ENCODE assay signal across 14 cellular contexts in the genomic region with DNA sequence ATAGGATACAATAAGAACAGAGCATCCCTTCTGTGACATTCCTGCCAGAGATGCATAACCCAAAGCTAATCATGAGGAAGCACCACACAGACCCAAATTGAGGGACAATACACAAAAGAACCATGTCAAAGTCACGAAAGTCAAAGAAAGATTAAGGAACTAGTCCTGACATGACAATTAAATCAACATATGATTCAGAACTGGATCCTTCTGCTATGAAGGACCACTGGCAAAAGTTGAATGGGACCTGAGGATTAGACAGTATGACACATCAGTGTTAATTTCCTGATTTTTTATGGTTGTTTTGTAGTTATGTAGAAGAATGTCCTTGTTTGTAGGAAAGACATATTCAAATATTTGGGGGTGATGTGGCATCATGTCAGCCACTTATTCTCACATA. TPM values are rescaled to one million over a fixed set of nuclear protein-coding genes. Genes with fewer than 3 reads are reported as not detected.
A peak's percentile ranks its signal among the peaks of the same experiment; 100 is the strongest.
DNase-seq lines count a peak whose midpoint lies in the region; ATAC-seq and TF ChIP-seq lines count a peak whose summit lies in the region.
"Had no signal": no experiment of that assay in that cellular context is flagged by ENCODE, and none has a peak within 500 bp of the region (broad histone marks: within the 10 kb centered on the region; RNA-seq: fewer than 3 reads in every experiment).

No MANE protein-coding gene starts in this region.

- no peaks in the 10 kb centered on the region for H3K27me3 Mint-ChIP-seq in osteocyte (ENCODE audit: unreplicated experiment)
- H3K27me3 Mint-ChIP-seq: B cell; CD4-positive, alpha-beta memory T cell had no signal

- no peak overlapping the region for H3K4me2 ChIP-seq in PC-3 (ENCODE audit: low read length)

- POLR2A ChIA-PET in PC-3 (lab: Charles Lee; ENCODE audit: unreplicated experiment), result no interaction called here

- H3K4me1 Mint-ChIP-seq in osteocyte (ENCODE audit: unreplicated experiment), result no peaks in the 10 kb centered on the region

- peaks cover 24% of the 10 kb centered on the region for H3K36me3 ChIP-seq in PC-3 (ENCODE audit: low read depth, low read length)

- no peaks in the 10 kb centered on the region for H3K9me3 ChIP-seq in PC-3 (ENCODE audit: low read length)

- H2AFZ ChIP-seq in PC-3 (ENCODE audit: low read length), result no peak overlapping the region

- H3K27ac ChIP-seq in PC-3 (ENCODE audit: low read length) (no peak overlapping the region), foreskin keratinocyte (no peak overlapping the region)

- DNase-seq in CD1c-positive myeloid dendritic cell (ENCODE audit: extremely low spot score) (peak; percentile 4), PC-3 (peak; percentile 6), dermis blood vessel endothelial cell (peak; percentile 27), foreskin keratinocyte (peak; percentile 5 to 17), osteocyte (ENCODE audit: extremely low spot score, unreplicated experiment) (no peak), NCI-H2081 (lab: John Stamatoyannopoulos, UW) (no peak), medulla oblongata (ENCODE audit: extremely low spot score) (no peak)
- DNase-seq: C1 segment of cervical spinal cord; CD4-positive, alpha-beta memory T cell; DMS79; GOT3; H9 had no signal

- TF ChIP-seq CTCF in PC-3 (conservative IDR thresholded peaks at IDR 0.05; ENCODE audit: low read depth, low read length) (no peak), foreskin keratinocyte (conservative IDR thresholded peaks at IDR 0.05) (no peak), osteocyte (IDR thresholded peaks at IDR 0.05) (no peak)

- H3K4me3 Mint-ChIP-seq in osteocyte (ENCODE audit: unreplicated experiment), result no peak overlapping the region
- H3K4me3 Mint-ChIP-seq: B cell; CD4-positive, alpha-beta memory T cell; H9 had no signal

- H3K36me3 Mint-ChIP-seq in osteocyte (ENCODE audit: unreplicated experiment), result peaks cover 14% of the 10 kb centered on the region

- peak; percentile 42 for ATAC-seq in PC-3
- peak; percentile 46 for ATAC-seq in foreskin keratinocyte
- ATAC-seq: GM12878 had no signal

- no peaks in the 10 kb centered on the region for H3K27me3 ChIP-seq in PC-3 (ENCODE audit: low read length)
- H3K27me3 ChIP-seq in foreskin keratinocyte, result no peaks in the 10 kb centered on the region

- intact Hi-C loops in PC-3 (cut with micrococcal nuclease), result no loop called here

- no peak overlapping the region for H3K9ac ChIP-seq in PC-3 (ENCODE audit: low read length)

- H3K9me2 ChIP-seq in PC-3 (replicated peaks; ENCODE audit: low read length), result no peaks in the 10 kb centered on the region

- H3K4me1 ChIP-seq in PC-3 (ENCODE audit: insufficient read depth, low read length) (no peaks in the 10 kb centered on the region), foreskin keratinocyte (no peaks in the 10 kb centered on the region)

- no TSS peak for BruUV-seq in PC-3 (replicated peaks; lab: Mats Ljungman, UMichigan)

- CTCF ChIA-PET in PC-3 (lab: Charles Lee), result interaction anchor here (0.7 kb wide), 1 partner anchor 54 kb away, joined by 3 read pairs; a partner anchor contains a TSS

- peaks cover 2% of the 10 kb centered on the region; the same call in 1 of the 2 replicates for H3K79me2 ChIP-seq in PC-3 (ENCODE audit: low read length)

- H3K9me3 Mint-ChIP-seq in osteocyte (ENCODE audit: unreplicated experiment), result no peaks in the 10 kb centered on the region
- H3K9me3 Mint-ChIP-seq: CD4-positive, alpha-beta memory T cell; H9 had no signal

- H3F3A ChIP-seq in PC-3 (ENCODE audit: low read length, unreplicated experiment), result no peaks in the 10 kb centered on the region

- H3K4me3 ChIP-seq in PC-3 (ENCODE audit: low read length), result no peak overlapping the region
- H3K4me3 ChIP-seq: GM12878 had no signal

- H3K27ac Mint-ChIP-seq in osteocyte (ENCODE audit: unreplicated experiment), result no peak overlapping the region
- H3K27ac Mint-ChIP-seq: B cell, H9 had no signal

- no peaks in the 10 kb centered on the region; the same call in 1 of the 2 replicates for H4K20me1 ChIP-seq in PC-3 (ENCODE audit: low read length)

RNA-seq across cellular contexts. Expression of a gene that starts 13.9 kb away (rescaled TPM):
- 66.2 and 75.6 TPM in 2 replicates for total RNA-seq in PC-3 (2014; rRNA removed)
- 86.1 and 87.3 TPM in 2 replicates for total RNA-seq in dermis blood vessel endothelial cell
- total RNA-seq in foreskin keratinocyte, result 71.8 and 74.1 TPM in 2 replicates
- polyA plus RNA-seq in foreskin keratinocyte, result 59.6 and 63.1 TPM in 2 replicates
- 53.8 and 57.9 TPM in 2 replicates for total RNA-seq in osteocyte

RNA-seq across cellular contexts. Expression of a gene that starts 53.8 kb away (rescaled TPM):
- 414 and 448 TPM in 2 replicates for total RNA-seq in PC-3 (2014; rRNA removed)
- total RNA-seq in dermis blood vessel endothelial cell, result 305 and 422 TPM in 2 replicates
- 258 and 280 TPM in 2 replicates for total RNA-seq in foreskin keratinocyte
- 264 and 271 TPM in 2 replicates for polyA plus RNA-seq in foreskin keratinocyte
- 216 and 234 TPM in 2 replicates for total RNA-seq in osteocyte

Comparison
In these comparisons a context has a peak if more than half of its experiments do, and no peak if none do; other contexts are left out.
1. DNase-seq: peak in CD1c-positive myeloid dendritic cell (single experiment), PC-3 (single experiment), dermis blood vessel endothelial cell (single experiment) and foreskin keratinocyte (2 of 2); none in osteocyte (single experiment), NCI-H2081 (0 of 2) and medulla oblongata (single experiment).